17 cellular contexts compared by ENCODE assay signal in the genomic region with DNA sequence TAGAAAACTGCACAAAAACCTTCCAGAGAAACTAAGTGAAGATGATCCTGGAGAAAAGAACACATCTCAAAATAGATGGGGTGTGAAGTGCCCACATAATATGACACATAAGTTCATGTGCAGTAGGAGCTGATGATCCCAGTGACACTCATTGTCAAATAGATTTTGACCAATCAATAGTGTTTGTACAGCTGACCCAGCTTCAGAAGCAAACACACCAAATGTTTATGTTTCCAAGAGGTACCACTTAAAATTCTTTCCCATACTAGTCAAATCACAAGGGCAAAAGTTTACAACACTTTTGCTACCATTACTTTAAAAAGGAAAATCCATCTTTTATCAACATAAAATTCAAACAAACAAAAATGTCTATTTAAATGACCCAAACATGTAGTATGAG.
DNase-seq lines count a peak whose midpoint lies in the region; FAIRE-seq lines count a peak whose summit lies in the region.
"Had no signal": no experiment of that assay in that cellular context is flagged by ENCODE, and none has a peak within 500 bp of the region (broad histone marks: within the 10 kb centered on the region; RNA-seq: fewer than 3 reads in every experiment).

No MANE protein-coding gene starts in this region.

- FAIRE-seq in colon (lab: Jason Lieb, UNC) = peak; percentile 58
- FAIRE-seq: GM12891 had no signal

- DNase-seq in SHP77 (lab: John Stamatoyannopoulos, UW) = peak; percentile 4 to 31
- DNase-seq in SHP77 treated with DMSO at 0.1 percent for 48 hours (lab: John Stamatoyannopoulos, UW) = no peak
- DNase-seq in NCI-H146 (lab: John Stamatoyannopoulos, UW) = peak; percentile 79
- no peak for DNase-seq in activated CD8-positive, alpha-beta memory T cell treated with anti-CD3 and anti-CD28 coated beads for 24 hours
- DNase-seq in effector CD8-positive, alpha-beta T cell (lab: John Stamatoyannopoulos, UW) = no peak
- no peak for DNase-seq in Kasumi-1 (lab: John Stamatoyannopoulos, UW)
- DNase-seq: BE2C, DND-41, KG1, NCI-H1105, NCI-H1694, NCI-H2081, NCI-H2171, NCI-H345, NCI-H526 had no signal

Comparison
In these comparisons a context has a peak if more than half of its experiments do, and no peak if none do; other contexts are left out.
1. DNase-seq: peak in SHP77 (2 of 2) and NCI-H146 (single experiment); none in SHP77 treated with DMSO at 0.1 percent for 48 hours (single experiment), activated CD8-positive, alpha-beta memory T cell treated with anti-CD3 and anti-CD28 coated beads for 24 hours (single experiment), effector CD8-positive, alpha-beta T cell (single experiment) and Kasumi-1 (0 of 2).